In genomic region chr10:29039659-29040309, GRCh38 we compare ENCODE assay signal across 12 cellular contexts.
DNase-seq lines count a peak whose midpoint lies in the region; FAIRE-seq and TF ChIP-seq lines count a peak whose summit lies in the region.
"Had no signal": no experiment of that assay in that cellular context is flagged by ENCODE, and none has a peak within 500 bp of the region (broad histone marks: within the 10 kb centered on the region; RNA-seq: fewer than 3 reads in every experiment).

No MANE protein-coding gene starts in this region.

- no peaks in the 10 kb centered on the region for H3K27me3 ChIP-seq in SJSA1 (replicated peaks)
- no peaks in the 10 kb centered on the region for H3K27me3 ChIP-seq in small intestine (ENCODE audit: control insufficient read depth in 2 of 2, insufficient read depth in 2 of 2, low read length in 2 of 2)

- peaks cover 18% of the 10 kb centered on the region for H3K9me3 Mint-ChIP-seq in osteocyte (ENCODE audit: unreplicated experiment)

- no peaks in the 10 kb centered on the region for H3K36me3 Mint-ChIP-seq in osteocyte (ENCODE audit: unreplicated experiment)

- peaks cover 26% of the 10 kb centered on the region for H3K4me1 ChIP-seq in SJSA1 (replicated peaks)
- no peaks in the 10 kb centered on the region for H3K4me1 ChIP-seq in small intestine (ENCODE audit: control insufficient read depth in 2 of 2, insufficient read depth in 1 of 2, low read depth in 1 of 2, low read length in 1 of 2)

- no peak for TF ChIP-seq CTCF in osteocyte (IDR thresholded peaks at IDR 0.05)

- H3K4me3 ChIP-seq in SJSA1, result no peak overlapping the region
- no peak overlapping the region for H3K4me3 ChIP-seq in small intestine (ENCODE audit: low read depth in 1 of 2, low read length in 2 of 2)

- no peak for FAIRE-seq in small intestine (lab: Jason Lieb, UNC)

- WGBS in small intestine, 3 donors, result 44 to 49% (median 48%) methylated on average over 3 of the region's 3 CpGs

- H3K36me3 ChIP-seq in SJSA1 (no peaks in the 10 kb centered on the region), small intestine (ENCODE audit: control insufficient read depth in 2 of 2, insufficient read depth in 2 of 2, low read length in 2 of 2) (no peaks in the 10 kb centered on the region)

- 0 out of 2 replicates have a peak overlapping the region, but pooled peaks have one; percentile 7 for H3K27ac ChIP-seq in SJSA1
- no peak overlapping the region for H3K27ac ChIP-seq in small intestine (ENCODE audit: low read depth in 1 of 2, low read length in 1 of 2)

- H3K27ac Mint-ChIP-seq in osteocyte (ENCODE audit: unreplicated experiment), result peak overlapping the region; percentile 83

- in situ Hi-C loops in Caki2 (cut with HindIII; ENCODE audit: low pct_unique_long_range_greater_than_20kb, low sequenced_read_pairs), result no loop called here

- H3K4me1 Mint-ChIP-seq in osteocyte (ENCODE audit: unreplicated experiment), result peaks cover 32% of the 10 kb centered on the region

- no peaks in the 10 kb centered on the region for H3K27me3 Mint-ChIP-seq in osteocyte (ENCODE audit: unreplicated experiment)

- no peaks in the 10 kb centered on the region for H3K9me3 ChIP-seq in SJSA1 (replicated peaks)
- H3K9me3 ChIP-seq in small intestine (ENCODE audit: control insufficient read depth, low read depth), result no peaks in the 10 kb centered on the region

- H3K4me3 Mint-ChIP-seq in osteocyte (ENCODE audit: unreplicated experiment), result no peak overlapping the region

- DNase-seq in Caki2 (ENCODE audit: low read depth), result peak; percentile 10
- DNase-seq in SJSA1 (ENCODE audit: low read depth in 1 of 2, low spot score in 2 of 2), result peak; percentile 44 to 74
- DNase-seq in fibroblast of the conjunctiva (ENCODE audit: low read depth), result peak; percentile 46
- DNase-seq in osteocyte (ENCODE audit: extremely low spot score, unreplicated experiment), result no peak
- no peak for DNase-seq in small intestine
- DNase-seq in occipital lobe (lab: John Stamatoyannopoulos, UW), result no peak
- DNase-seq in DMS53 treated with DMSO at 0.1 percent for 48 hours (lab: John Stamatoyannopoulos, UW; ENCODE audit: unreplicated experiment), result no peak
- DNase-seq in NCI-H187 (lab: John Stamatoyannopoulos, UW), result no peak
- DNase-seq: activated CD4-positive, CD25-positive, alpha-beta regulatory T cell; effector CD4-positive, alpha-beta T cell; stimulated activated CD4-positive, alpha-beta T cell treated with anti-CD3 and anti-CD28 coated beads, Interleukin-4, amount 100 ng/mL, for 4 hours; stimulated activated naive CD4-positive, alpha-beta T cell treated with Interleukin-2 at 50 U/mL for 16 hours had no signal

Comparison
In these comparisons a context has a peak if more than half of its experiments do, and no peak if none do; other contexts are left out.
1. DNase-seq: peak in Caki2 (single experiment), SJSA1 (2 of 2) and fibroblast of the conjunctiva (single experiment); none in osteocyte (single experiment), small intestine (single experiment), occipital lobe (single experiment), DMS53 treated with DMSO at 0.1 percent for 48 hours (single experiment) and NCI-H187 (0 of 2).